In genomic region chrX:70264784-70265183, GRCh38 we compare ENCODE assay signal across 29 cellular contexts. TPM values are rescaled to one million over a fixed set of nuclear protein-coding genes. Genes with fewer than 3 reads are reported as not detected.
"Had no signal": no experiment of that assay in that cellular context is flagged by ENCODE, and none has a peak within 500 bp of the region (broad histone marks: within the 10 kb centered on the region; RNA-seq: fewer than 3 reads in every experiment).

No MANE protein-coding gene starts in this region.

- H3K27me3 ChIP-seq: esophagus muscularis mucosa, neutrophil had no signal

- ATAC-seq: activated CD8-positive, alpha-beta memory T cell treated with anti-CD3 and anti-CD28 coated beads, Interleukin-2, amount 10 ng/mL, durations not matched to agents 7 days and 5 days; activated naive CD8-positive, alpha-beta T cell treated with anti-CD3 and anti-CD28 coated beads, Interleukin-2, amount 50 U/mL, for 24 hours; left lobe of liver; natural killer cell; sciatic nerve; stimulated activated effector memory CD8-positive, alpha-beta T cell treated with anti-CD3 and anti-CD28 coated beads, Interleukin-12 subunit alpha, Interleukin-12 subunit beta, amount 100 ng/mL, for 72 hours; WTC11 had no signal

- H3K27ac ChIP-seq: esophagus muscularis mucosa, neutrophil, parathyroid adenoma, stomach had no signal

- FAIRE-seq: bronchial epithelial cell, endothelial cell of umbilical vein, keratinocyte, TTC549 had no signal

- H3K36me3 ChIP-seq: esophagus muscularis mucosa, neutrophil, stomach had no signal

- H3K9me3 ChIP-seq: esophagus muscularis mucosa, neutrophil had no signal

- H3K9ac ChIP-seq: parathyroid adenoma had no signal

- H3K4me1 ChIP-seq: esophagus muscularis mucosa, parathyroid adenoma, stomach had no signal

- H3K79me2 ChIP-seq: parathyroid adenoma had no signal

- DNase-seq: activated CD4-positive, alpha-beta memory T cell treated with anti-CD3 and anti-CD28 coated beads, Interleukin-2, amount 10 ng/mL, durations not matched to agents 7 days and 5 days; activated CD4-positive, alpha-beta T cell treated with anti-CD3 and anti-CD28 coated beads for 48 hours; activated CD8-positive, alpha-beta memory T cell treated with anti-CD3 and anti-CD28 coated beads, Interleukin-2, amount 10 ng/mL, durations not matched to agents 7 days and 5 days; activated naive CD4-positive, alpha-beta T cell treated with anti-CD3 and anti-CD28 coated beads for 36 hours; activated naive CD8-positive, alpha-beta T cell treated with anti-CD3 and anti-CD28 coated beads, Interleukin-2, amount 50 U/mL, for 24 hours; activated T-cell treated with anti-CD3 and anti-CD28 coated beads, Interleukin-2, amount 50 U/mL, for 1 hour; aorta; effector memory CD4-positive, alpha-beta T cell; foreskin fibroblast; hippocampal formation; natural killer cell; stimulated activated CD4-positive, alpha-beta T cell treated with anti-CD3 and anti-CD28 coated beads, Interleukin-4, amount 100 ng/mL, for 24 hours; stomach had no signal

- H3K4me3 ChIP-seq: esophagus muscularis mucosa, lung, stomach had no signal

- H2AFZ ChIP-seq: parathyroid adenoma had no signal

RNA-seq across cellular contexts. Expression of gene ARR3, which starts 3.4 kb away (rescaled TPM):
- total RNA-seq: activated CD4-positive, alpha-beta memory T cell treated with anti-CD3 and anti-CD28 coated beads, Interleukin-2, amount 10 ng/mL, durations not matched to agents 7 days and 5 days; activated CD8-positive, alpha-beta memory T cell treated with anti-CD3 and anti-CD28 coated beads, Interleukin-2, amount 10 ng/mL, durations not matched to agents 7 days and 5 days; activated naive CD4-positive, alpha-beta T cell treated with anti-CD3 and anti-CD28 coated beads for 36 hours; activated T-helper 2 cell treated with anti-CD3 and anti-CD28 coated beads, Interferon-gamma antibody, Interleukin-2, Interleukin-4, amounts not matched to agents 10 μg/mL and 5 μg/mL and 100 μg/mL, durations not matched to agents 14 hours and 24 hours and 36 hours; aorta; bronchial epithelial cell; cerebellum; endothelial cell of umbilical vein; esophagus muscularis mucosa; left lobe of liver; lung; natural killer cell; sciatic nerve; stomach; T-helper 2 cell treated with Interferon-gamma antibody and Interleukin-4, amounts not matched to agents 100 ng/mL and 5 ng/mL, for 36 hours; temporal lobe; WTC11 had no signal
- polyA plus RNA-seq: aorta, endothelial cell of umbilical vein, keratinocyte, lung, stomach had no signal

RNA-seq across cellular contexts. Expression of gene P2RY4, which starts 4.8 kb away (rescaled TPM):
- total RNA-seq: bronchial epithelial cell, endothelial cell of umbilical vein, temporal lobe, WTC11 had no signal
- polyA plus RNA-seq: aorta, keratinocyte, stomach had no signal

RNA-seq across cellular contexts. Expression of gene RAB41, which starts 17.2 kb away (rescaled TPM):
- total RNA-seq: activated CD4-positive, alpha-beta memory T cell treated with anti-CD3 and anti-CD28 coated beads, Interleukin-2, amount 10 ng/mL, durations not matched to agents 7 days and 5 days; activated CD8-positive, alpha-beta memory T cell treated with anti-CD3 and anti-CD28 coated beads, Interleukin-2, amount 10 ng/mL, durations not matched to agents 7 days and 5 days; activated naive CD4-positive, alpha-beta T cell treated with anti-CD3 and anti-CD28 coated beads for 36 hours; activated T-helper 2 cell treated with anti-CD3 and anti-CD28 coated beads, Interferon-gamma antibody, Interleukin-2, Interleukin-4, amounts not matched to agents 10 μg/mL and 5 μg/mL and 100 μg/mL, durations not matched to agents 14 hours and 24 hours and 36 hours; aorta; bronchial epithelial cell; cerebellum; endothelial cell of umbilical vein; esophagus muscularis mucosa; left lobe of liver; lung; natural killer cell; sciatic nerve; stomach; T-helper 2 cell treated with Interferon-gamma antibody and Interleukin-4, amounts not matched to agents 100 ng/mL and 5 ng/mL, for 36 hours; temporal lobe; WTC11 had no signal
- polyA plus RNA-seq: aorta, endothelial cell of umbilical vein, keratinocyte, lung, stomach had no signal
